Comparison of ENCODE assay signal across 17 cellular contexts in genomic region chr18:34760444-34760843, GRCh38.
"Had no signal": no experiment of that assay in that cellular context is flagged by ENCODE, and none has a peak within 500 bp of the region (broad histone marks: within the 10 kb centered on the region; RNA-seq: fewer than 3 reads in every experiment).

No MANE protein-coding gene starts in this region.

- H3K9me3 ChIP-seq: breast epithelium, left lung, right lobe of liver had no signal

- H3K27me3 ChIP-seq: breast epithelium, dorsolateral prefrontal cortex, left lung, right lobe of liver had no signal

- H3K4me3 ChIP-seq: breast epithelium, dorsolateral prefrontal cortex, left lung, right lobe of liver had no signal

- H3K9me3 Mint-ChIP-seq: activated T-cell treated with anti-CD3 and anti-CD28 coated beads, Interleukin-2, amount 50 U/mL, for 24 hours; neural crest cell; stimulated activated naive B cell treated with anti-CD40 and anti-IgM and Interleukin-4, amounts not matched to agents 10 μg/mL and 1 μg/mL and 100 μg/mL, for 72 hours; type B pancreatic cell had no signal

- H3K4me1 ChIP-seq: breast epithelium, left lung, parathyroid adenoma, right lobe of liver had no signal

- H3K27me3 Mint-ChIP-seq: type B pancreatic cell had no signal

- H3K27ac ChIP-seq: breast epithelium, left lung, parathyroid adenoma, right lobe of liver had no signal

- H3K36me3 ChIP-seq: breast epithelium, left lung, right lobe of liver had no signal

- H3K4me3 Mint-ChIP-seq: activated naive CD8-positive, alpha-beta T cell; activated T-cell treated with anti-CD3 and anti-CD28 coated beads, Interleukin-2, amount 50 U/mL, for 24 hours; neural crest cell; stimulated activated naive B cell treated with anti-CD40 and anti-IgM and Interleukin-4, amounts not matched to agents 10 μg/mL and 1 μg/mL and 100 μg/mL, for 72 hours; type B pancreatic cell had no signal

- ATAC-seq: esophagus mucosa; left lung; right lobe of liver; stimulated activated naive B cell treated with anti-CD40 and anti-IgM and Interleukin-4, amounts not matched to agents 10 μg/mL and 1 μg/mL and 100 μg/mL, for 72 hours had no signal

- DNase-seq: activated CD4-positive, alpha-beta T cell treated with anti-CD3 and anti-CD28 coated beads, Interleukin-2, amount 50 U/mL, for 4 hours; activated CD4-positive, CD25-positive, alpha-beta regulatory T cell treated with anti-CD3 and anti-CD28 coated beads, Interleukin-2, amount 50 U/mL, for 72 hours; activated effector memory CD4-positive, alpha-beta T cell treated with Interleukin-2 at 50 U/mL for 16 hours; activated T-cell treated with anti-CD3 and anti-CD28 coated beads, Interleukin-2, amount 50 U/mL, for 24 hours; islet precursor cell; left lung; right lobe of liver; stimulated activated CD4-positive, alpha-beta T cell treated with anti-CD3 and anti-CD28 coated beads, Interleukin-2, amount 100 ng/mL, for 24 hours; stimulated activated naive B cell treated with anti-CD40 and anti-IgM and Interleukin-4, amounts not matched to agents 10 μg/mL and 1 μg/mL and 100 μg/mL, for 72 hours; T-helper 2 cell had no signal

- H3K36me3 Mint-ChIP-seq: activated naive CD8-positive, alpha-beta T cell; stimulated activated naive B cell treated with anti-CD40 and anti-IgM and Interleukin-4, amounts not matched to agents 10 μg/mL and 1 μg/mL and 100 μg/mL, for 72 hours; type B pancreatic cell had no signal

- H3K4me1 Mint-ChIP-seq: neural crest cell; stimulated activated naive B cell treated with anti-CD40 and anti-IgM and Interleukin-4, amounts not matched to agents 10 μg/mL and 1 μg/mL and 100 μg/mL, for 72 hours had no signal

- H3K27ac Mint-ChIP-seq: activated naive CD8-positive, alpha-beta T cell; activated T-cell treated with anti-CD3 and anti-CD28 coated beads, Interleukin-2, amount 50 U/mL, for 24 hours; stimulated activated naive B cell treated with anti-CD40 and anti-IgM and Interleukin-4, amounts not matched to agents 10 μg/mL and 1 μg/mL and 100 μg/mL, for 72 hours; type B pancreatic cell had no signal
